ENCODE assay signal across 23 cellular contexts in genomic region chr4:186851291-186852077, GRCh38.
"Had no signal": no experiment of that assay in that cellular context is flagged by ENCODE, and none has a peak within 500 bp of the region (broad histone marks: within the 10 kb centered on the region; RNA-seq: fewer than 3 reads in every experiment).

No MANE protein-coding gene starts in this region.

- H3K4me1 ChIP-seq: left lung, prostate gland, uterus had no signal

- H3K27me3 ChIP-seq: left lung, uterus had no signal

- H3K36me3 ChIP-seq: left lung, prostate gland, uterus had no signal

- H3K9me3 ChIP-seq: prostate gland had no signal

- FAIRE-seq: endothelial cell of umbilical vein, TTC549 had no signal

- DNase-seq: activated CD4-positive, alpha-beta T cell treated with anti-CD3 and anti-CD28 coated beads for 48 hours; activated CD8-positive, alpha-beta memory T cell treated with anti-CD3 and anti-CD28 coated beads, Interleukin-2, amount 50 U/mL, for 4 hours; activated CD8-positive, alpha-beta T cell treated with anti-CD3 and anti-CD28 coated beads for 36 hours; activated gamma-delta T cell treated with Interleukin-2 at 50 U/mL for 16 hours; activated T-cell treated with anti-CD3 and anti-CD28 coated beads, Interleukin-2, amount 50 U/mL, for 48 hours; amniotic stem cell; central memory CD4-positive, alpha-beta T cell; effector CD4-positive, alpha-beta T cell; islet precursor cell; left lung; occipital lobe; stimulated activated CD4-positive, alpha-beta T cell treated with anti-CD3 and anti-CD28 coated beads, Interleukin-1b, Interleukin-23, amount 100 ng/mL, for 48 hours; T-helper 2 cell; uterus had no signal

- H3K4me3 Mint-ChIP-seq: activated CD8-positive, alpha-beta T cell treated with anti-CD3 and anti-CD28 coated beads for 36 hours; activated naive CD8-positive, alpha-beta T cell; brain; nephron; WTC11 had no signal

- H3K27ac ChIP-seq: coronary artery, left lung, prostate gland, uterus had no signal

- H3K27ac Mint-ChIP-seq: activated CD8-positive, alpha-beta T cell treated with anti-CD3 and anti-CD28 coated beads for 36 hours; activated naive CD8-positive, alpha-beta T cell; WTC11 had no signal

- H3K4me3 ChIP-seq: coronary artery, left lung, prostate gland, uterus had no signal

- ATAC-seq: activated CD8-positive, alpha-beta T cell treated with anti-CD3 and anti-CD28 coated beads for 36 hours; left lung; sciatic nerve; WTC11 had no signal

- H3K27me3 Mint-ChIP-seq: activated CD8-positive, alpha-beta T cell treated with anti-CD3 and anti-CD28 coated beads for 36 hours; activated naive CD8-positive, alpha-beta T cell; brain had no signal

- H3K36me3 Mint-ChIP-seq: activated naive CD8-positive, alpha-beta T cell had no signal
